9 cellular contexts compared by ENCODE assay signal in the genomic region with DNA sequence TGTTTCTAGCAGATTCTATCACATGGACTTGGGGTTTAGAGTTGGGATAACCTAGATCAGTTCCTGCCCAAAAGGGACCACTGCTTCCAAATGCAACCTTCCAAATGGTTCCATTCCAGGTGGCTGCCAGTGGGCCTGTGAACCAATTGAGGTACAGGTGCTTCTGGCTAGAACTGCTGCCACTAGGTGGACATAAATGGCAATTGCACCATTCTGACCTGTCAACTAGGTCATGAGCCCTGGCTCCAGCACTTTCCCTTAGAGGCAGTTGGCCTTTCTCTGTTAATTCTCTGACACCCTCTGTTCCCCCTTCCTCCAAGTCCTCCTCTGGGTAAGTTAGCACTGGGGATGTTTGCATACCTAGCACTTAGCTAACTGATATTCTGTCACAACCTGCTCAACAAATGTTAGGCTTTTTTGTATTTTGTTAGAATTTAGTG. TPM values are rescaled to one million over a fixed set of nuclear protein-coding genes. Genes with fewer than 3 reads are reported as not detected.
DNase-seq lines count a peak whose midpoint lies in the region; ATAC-seq and TF ChIP-seq lines count a peak whose summit lies in the region.
"Had no signal": no experiment of that assay in that cellular context is flagged by ENCODE, and none has a peak within 500 bp of the region (broad histone marks: within the 10 kb centered on the region; RNA-seq: fewer than 3 reads in every experiment).

No MANE protein-coding gene starts in this region.

- peak; percentile 29 for DNase-seq in CD1c-positive myeloid dendritic cell (ENCODE audit: extremely low spot score)
- DNase-seq in SJCRH30, result peak; percentile 13 to 49
- DNase-seq in activated naive CD4-positive, alpha-beta T cell treated with anti-CD3 and anti-CD28 coated beads for 36 hours, result peak; percentile 75
- DNase-seq in immature natural killer cell, result peak; percentile 37 to 51 (median 39)
- DNase-seq in stimulated activated CD4-positive, alpha-beta T cell treated with anti-CD3 and anti-CD28 coated beads, TNF-alpha, amount 100 ng/mL, for 4 hours (ENCODE audit: low read depth in 3 of 3), result peak in 2 of 3 experiments; percentile 18 to 41
- DNase-seq in hepatic stellate cell (ENCODE audit: low spot score), result no peak

- no peak overlapping the region for H3K27ac ChIP-seq in SJCRH30
- H3K27ac ChIP-seq: skin epidermis had no signal

- no peaks in the 10 kb centered on the region for H3K27me3 Mint-ChIP-seq in activated naive CD4-positive, alpha-beta T cell treated with anti-CD3 and anti-CD28 coated beads for 36 hours (ENCODE audit: low read depth)
- peaks cover 0 to 13% (median 2%) of the 10 kb centered on the region in 3 donors for H3K27me3 Mint-ChIP-seq in immature natural killer cell (ENCODE audit: low read depth in 3 of 3)

- no peaks in the 10 kb centered on the region for H3K36me3 Mint-ChIP-seq in activated naive CD4-positive, alpha-beta T cell treated with anti-CD3 and anti-CD28 coated beads for 36 hours (ENCODE audit: low read depth)
- no peaks in the 10 kb centered on the region for H3K36me3 Mint-ChIP-seq in immature natural killer cell

- H3K27me3 ChIP-seq in SJCRH30, result no peaks in the 10 kb centered on the region

- no peak overlapping the region for H3K4me3 ChIP-seq in SJCRH30
- H3K4me3 ChIP-seq: skin epidermis had no signal

- no peaks in the 10 kb centered on the region for H3K9me3 Mint-ChIP-seq in activated naive CD4-positive, alpha-beta T cell treated with anti-CD3 and anti-CD28 coated beads for 36 hours
- no peaks in the 10 kb centered on the region for H3K9me3 Mint-ChIP-seq in immature natural killer cell

- no peak overlapping the region for H3K4me3 Mint-ChIP-seq in activated naive CD4-positive, alpha-beta T cell treated with anti-CD3 and anti-CD28 coated beads for 36 hours
- no peak overlapping the region for H3K4me3 Mint-ChIP-seq in immature natural killer cell

- no peaks in the 10 kb centered on the region; the same call in 1 of the 2 replicates for H3K4me1 ChIP-seq in SJCRH30

- no peaks in the 10 kb centered on the region for H3K4me1 Mint-ChIP-seq in activated naive CD4-positive, alpha-beta T cell treated with anti-CD3 and anti-CD28 coated beads for 36 hours (ENCODE audit: low read depth)
- no peaks in the 10 kb centered on the region for H3K4me1 Mint-ChIP-seq in immature natural killer cell

- CTCF ChIA-PET in activated naive CD4-positive, alpha-beta T cell treated with anti-CD3 and anti-CD28 coated beads for 36 hours (lab: Charles Lee), result interaction anchor here (0.7 to 5.1 kb wide), 14 partner anchors 11 to 80 kb away, joined by 3 to 66 read pairs (median 6); partner anchors contain the start of gene TRMO

- H3K27ac Mint-ChIP-seq in activated naive CD4-positive, alpha-beta T cell treated with anti-CD3 and anti-CD28 coated beads for 36 hours, result no peak overlapping the region
- peak overlapping the region in 1 of 6 donors; percentile 58 for H3K27ac Mint-ChIP-seq in immature natural killer cell

- no peaks in the 10 kb centered on the region for H3K36me3 ChIP-seq in SJCRH30

- intact Hi-C loops in activated naive CD4-positive, alpha-beta T cell treated with anti-CD3 and anti-CD28 coated beads for 36 hours (cut with micrococcal nuclease), result loop anchor here (1.0 to 2.0 kb wide), 4 partner anchors 16 to 244 kb away; partner anchors contain the start of gene HEMGN

- no peaks in the 10 kb centered on the region; the same call in 1 of the 2 replicates for H3K9me3 ChIP-seq in SJCRH30 (replicated peaks)

- TF ChIP-seq EP300 in Ishikawa (IDR thresholded peaks at IDR 0.05; ENCODE audit: borderline replicate concordance), result no peak

- ATAC-seq in GM19395 (IDR thresholded peaks at IDR 0.05; ENCODE audit: unreplicated experiment), result peak; percentile 69

- peak; percentile 60 for TF ChIP-seq RAD21 in Ishikawa (IDR thresholded peaks at IDR 0.05; ENCODE audit: low read depth)

TF ChIP-seq in Ishikawa, 13 proteins besides CTCF, POLR2A, EP300 and RAD21:
- TF ChIP-seq EGR1 (IDR thresholded peaks at IDR 0.05) (no peak), YY1 (IDR thresholded peaks at IDR 0.05; ENCODE audit: low read depth) (no peak), CEBPB (IDR thresholded peaks at IDR 0.05) (no peak), TEAD4 (IDR thresholded peaks at IDR 0.05) (no peak), TAF1 (IDR thresholded peaks at IDR 0.05; ENCODE audit: low read depth) (no peak), CREB1 (IDR thresholded peaks at IDR 0.05; ENCODE audit: low read depth) (no peak), TCF12 (IDR thresholded peaks at IDR 0.05; ENCODE audit: low read depth) (no peak), NFIC (IDR thresholded peaks at IDR 0.05) (no peak), FOXM1 (IDR thresholded peaks at IDR 0.05; ENCODE audit: borderline replicate concordance, low read depth) (no peak), ZBTB7A (IDR thresholded peaks at IDR 0.05; ENCODE audit: low read depth) (no peak)
- TF ChIP-seq, protein P1, sequence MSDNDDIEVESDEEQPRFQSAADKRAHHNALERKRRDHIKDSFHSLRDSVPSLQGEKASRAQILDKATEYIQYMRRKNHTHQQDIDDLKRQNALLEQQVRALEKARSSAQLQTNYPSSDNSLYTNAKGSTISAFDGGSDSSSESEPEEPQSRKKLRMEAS (IDR thresholded peaks at IDR 0.05), result no peak
- TF ChIP-seq, protein P2, sequence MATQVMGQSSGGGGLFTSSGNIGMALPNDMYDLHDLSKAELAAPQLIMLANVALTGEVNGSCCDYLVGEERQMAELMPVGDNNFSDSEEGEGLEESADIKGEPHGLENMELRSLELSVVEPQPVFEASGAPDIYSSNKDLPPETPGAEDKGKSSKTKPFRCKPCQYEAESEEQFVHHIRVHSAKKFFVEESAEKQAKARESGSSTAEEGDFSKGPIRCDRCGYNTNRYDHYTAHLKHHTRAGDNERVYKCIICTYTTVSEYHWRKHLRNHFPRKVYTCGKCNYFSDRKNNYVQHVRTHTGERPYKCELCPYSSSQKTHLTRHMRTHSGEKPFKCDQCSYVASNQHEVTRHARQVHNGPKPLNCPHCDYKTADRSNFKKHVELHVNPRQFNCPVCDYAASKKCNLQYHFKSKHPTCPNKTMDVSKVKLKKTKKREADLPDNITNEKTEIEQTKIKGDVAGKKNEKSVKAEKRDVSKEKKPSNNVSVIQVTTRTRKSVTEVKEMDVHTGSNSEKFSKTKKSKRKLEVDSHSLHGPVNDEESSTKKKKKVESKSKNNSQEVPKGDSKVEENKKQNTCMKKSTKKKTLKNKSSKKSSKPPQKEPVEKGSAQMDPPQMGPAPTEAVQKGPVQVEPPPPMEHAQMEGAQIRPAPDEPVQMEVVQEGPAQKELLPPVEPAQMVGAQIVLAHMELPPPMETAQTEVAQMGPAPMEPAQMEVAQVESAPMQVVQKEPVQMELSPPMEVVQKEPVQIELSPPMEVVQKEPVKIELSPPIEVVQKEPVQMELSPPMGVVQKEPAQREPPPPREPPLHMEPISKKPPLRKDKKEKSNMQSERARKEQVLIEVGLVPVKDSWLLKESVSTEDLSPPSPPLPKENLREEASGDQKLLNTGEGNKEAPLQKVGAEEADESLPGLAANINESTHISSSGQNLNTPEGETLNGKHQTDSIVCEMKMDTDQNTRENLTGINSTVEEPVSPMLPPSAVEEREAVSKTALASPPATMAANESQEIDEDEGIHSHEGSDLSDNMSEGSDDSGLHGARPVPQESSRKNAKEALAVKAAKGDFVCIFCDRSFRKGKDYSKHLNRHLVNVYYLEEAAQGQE (IDR thresholded peaks at IDR 0.05; ENCODE audit: low read depth), result no peak
- TF ChIP-seq, protein P3, sequence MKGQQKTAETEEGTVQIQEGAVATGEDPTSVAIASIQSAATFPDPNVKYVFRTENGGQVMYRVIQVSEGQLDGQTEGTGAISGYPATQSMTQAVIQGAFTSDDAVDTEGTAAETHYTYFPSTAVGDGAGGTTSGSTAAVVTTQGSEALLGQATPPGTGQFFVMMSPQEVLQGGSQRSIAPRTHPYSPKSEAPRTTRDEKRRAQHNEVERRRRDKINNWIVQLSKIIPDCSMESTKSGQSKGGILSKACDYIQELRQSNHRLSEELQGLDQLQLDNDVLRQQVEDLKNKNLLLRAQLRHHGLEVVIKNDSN (IDR thresholded peaks at IDR 0.05), result no peak
TF ChIP-seq in Ishikawa: peak in this region for 0.

RNA-seq across cellular contexts. Expression of gene HEMGN, which starts 16.6 kb away (rescaled TPM):
- total RNA-seq in SJCRH30 (2014; rRNA removed; shearing (Covaris generic)), result not detected in 2 replicates
- 1 to 10 TPM; 1.8 to 1.9 TPM for total RNA-seq in activated naive CD4-positive, alpha-beta T cell treated with anti-CD3 and anti-CD28 coated beads for 36 hours
- 1 to 10 TPM in 1 of 3 donors, under 1 TPM in 2; 0.77 to 1.8 (median 0.97) TPM for polyA plus RNA-seq in immature natural killer cell

RNA-seq across cellular contexts. Expression of gene ANP32B, which starts 28.6 kb away (rescaled TPM):
- 40.7 and 45.7 TPM in 2 replicates for total RNA-seq in SJCRH30 (2014; rRNA removed; shearing (Covaris generic))
- 100 to 1,000 TPM; 412 to 414 TPM for total RNA-seq in activated naive CD4-positive, alpha-beta T cell treated with anti-CD3 and anti-CD28 coated beads for 36 hours
- polyA plus RNA-seq in immature natural killer cell, result 10 to 100 TPM; 33.9 to 53.7 (median 39.1) TPM

RNA-seq across cellular contexts. Expression of gene TRMO, which starts 32.3 kb away (rescaled TPM):
- total RNA-seq in SJCRH30 (2014; rRNA removed; shearing (Covaris generic)), result 15.8 and 17.1 TPM in 2 replicates
- 10 to 100 TPM; 10.7 to 10.8 TPM for total RNA-seq in activated naive CD4-positive, alpha-beta T cell treated with anti-CD3 and anti-CD28 coated beads for 36 hours
- polyA plus RNA-seq in immature natural killer cell, result 10 to 100 TPM in 1 of 3 donors, 1 to 10 TPM in 2; 5.9 to 11.4 (median 7.9) TPM
